1 cellular context compared by ENCODE assay signal in genomic region chr15:89785771-89786135, GRCh38.
TF ChIP-seq lines count a peak whose summit lies in the region.

No MANE protein-coding gene starts in this region.

TF ChIP-seq in HCT116, 20 proteins besides CTCF, POLR2A, EP300 and RAD21 (continued from another document):
- no peak for TF ChIP-seq CBX3 (IDR thresholded peaks at IDR 0.05; ENCODE audit: low read depth)
- no peak for TF ChIP-seq JUND (IDR thresholded peaks at IDR 0.05)
- no peak for TF ChIP-seq CEBPB (IDR thresholded peaks at IDR 0.05; ENCODE audit: low read depth)
- TF ChIP-seq EZH2phosphoT487 (IDR thresholded peaks at IDR 0.05; ENCODE audit: borderline replicate concordance), result no peak
